ENCODE assay signal across 8 cellular contexts in the genomic region with DNA sequence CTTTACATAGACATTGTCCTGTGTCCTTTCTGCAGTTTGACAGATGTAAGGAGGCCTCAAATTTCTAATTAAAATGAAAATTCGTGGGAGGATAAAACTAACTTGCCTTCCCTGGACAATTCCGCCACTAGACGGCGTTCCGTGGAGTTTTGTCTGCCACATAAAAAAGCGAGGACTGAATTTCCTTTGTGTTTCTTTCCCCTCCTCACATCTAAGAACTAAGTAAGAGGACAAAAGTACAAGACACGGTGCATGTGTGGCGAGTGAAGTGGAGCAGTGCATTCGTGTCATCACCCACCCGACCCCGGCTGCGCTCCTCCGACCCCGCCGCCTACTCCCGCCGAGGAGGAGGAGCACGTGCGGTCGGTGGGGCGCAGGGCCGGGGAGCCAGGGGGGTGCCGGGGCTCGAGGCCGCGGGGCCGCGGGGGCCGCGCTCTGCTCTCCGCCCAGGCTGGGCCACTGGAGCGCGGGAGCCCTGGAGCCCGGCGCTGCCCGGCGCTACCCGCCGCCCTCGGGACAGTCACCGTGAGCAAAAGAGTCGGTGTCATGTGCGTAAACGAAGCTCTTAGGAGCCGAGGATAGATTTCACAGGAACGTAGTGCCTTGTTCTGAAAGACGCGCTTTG. TPM values are rescaled to one million over a fixed set of nuclear protein-coding genes. Genes with fewer than 3 reads are reported as not detected.
DNase-seq lines count a peak whose midpoint lies in the region; ATAC-seq and TF ChIP-seq lines count a peak whose summit lies in the region.

No MANE protein-coding gene starts in this region.

- CTCF ChIA-PET in GM10248 (lab: Yijun Ruan, JAX) (no interaction called here), activated B cell treated with CpG ODN at 0.5 μM for 24 hours (lab: Charles Lee) (no interaction called here)

- H3K4me1 ChIP-seq in psoas muscle (no peaks in the 10 kb centered on the region), aorta (ENCODE audit: control insufficient read depth in 1 of 2, insufficient read depth in 2 of 2, low read length in 2 of 2) (no peaks in the 10 kb centered on the region)

- POLR2A ChIA-PET in GM10248 (lab: Yijun Ruan, JAX): no interaction called here
- POLR2A ChIA-PET in activated B cell treated with CpG ODN at 0.5 μM for 24 hours (lab: Charles Lee): no interaction called here

- TF ChIP-seq CTCF in GM10248 (IDR thresholded peaks at IDR 0.05; ENCODE audit: control extremely low read depth, extremely low read depth, low read depth, missing control alignments) (no peak), activated B cell treated with CpG ODN at 0.5 μM for 24 hours (IDR thresholded peaks at IDR 0.05) (no peak), psoas muscle (IDR thresholded peaks at IDR 0.05) (peak; percentile 20)

- intact Hi-C loops in activated B cell treated with CpG ODN at 0.5 μM for 24 hours (cut with micrococcal nuclease) (loop anchor here (10.0 kb wide), 1 partner anchor 698 kb away; no protein-coding TSS in a partner anchor), psoas muscle (cut with DNase I) (no loop called here), aorta (cut with DNase I) (no loop called here)

- H3K27ac Mint-ChIP-seq in activated B cell treated with CpG ODN at 0.5 μM for 24 hours: no peak overlapping the region

- H3K9me3 ChIP-seq in psoas muscle (no peaks in the 10 kb centered on the region), aorta (ENCODE audit: control insufficient read depth, low read length) (peaks cover 1% of the 10 kb centered on the region)

- H3K27me3 ChIP-seq in psoas muscle (ENCODE audit: insufficient read depth in 3 of 3, low read length in 2 of 3) (peaks cover 12 to 88% (median 41%) of the 10 kb centered on the region in 3 donors), aorta (ENCODE audit: control insufficient read depth in 1 of 2, insufficient read depth in 2 of 2, low read length in 1 of 2) (peaks cover under 1 to 3% of the 10 kb centered on the region in 2 donors)

- H3K4me3 Mint-ChIP-seq in activated B cell treated with CpG ODN at 0.5 μM for 24 hours: peak overlapping the region; percentile 68

- H3K4me3 ChIP-seq in psoas muscle (peak overlapping the region; percentile 39), aorta (ENCODE audit: low read length in 2 of 2) (peak overlapping the region in 1 of 2 donors; percentile 4)

- no peaks in the 10 kb centered on the region for H3K36me3 Mint-ChIP-seq in activated B cell treated with CpG ODN at 0.5 μM for 24 hours (ENCODE audit: low read depth)

- no peaks in the 10 kb centered on the region for H3K36me3 ChIP-seq in psoas muscle (ENCODE audit: insufficient read depth in 1 of 2, low read depth in 1 of 2)
- no peaks in the 10 kb centered on the region for H3K36me3 ChIP-seq in aorta (ENCODE audit: control insufficient read depth in 1 of 2, insufficient read depth in 2 of 2, low read length in 1 of 2)

- H3K27me3 Mint-ChIP-seq in activated B cell treated with CpG ODN at 0.5 μM for 24 hours: peaks cover 63% of the 10 kb centered on the region

- no peak overlapping the region for H3K27ac ChIP-seq in psoas muscle
- no peak overlapping the region for H3K27ac ChIP-seq in aorta (ENCODE audit: low read depth in 1 of 2, low read length in 2 of 2)

- DNase-seq in GM10248 (ENCODE audit: extremely low spot score): peak; percentile 26
- DNase-seq in activated B cell treated with CpG ODN at 0.5 μM for 24 hours: no peak
- peak; percentile 14 for DNase-seq in fibroblast of gingiva (ENCODE audit: low read depth)
- DNase-seq in psoas muscle: no peak
- DNase-seq in aorta: no peak
- DNase-seq in iPS-NIHi7 (ENCODE audit: extremely low spot score): no peak
- DNase-seq in SW480 (ENCODE audit: low spot score): no peak

- WGBS in psoas muscle, 3 donors: 2 to 3% (median 2%) methylated on average over 47 to 48 of the region's 48 CpGs
- 6% methylated on average over 37 to 48 of the region's 48 CpGs for WGBS in aorta, 2 donors

- H3K9me3 Mint-ChIP-seq in activated B cell treated with CpG ODN at 0.5 μM for 24 hours: peaks cover 2% of the 10 kb centered on the region

- peaks cover 31% of the 10 kb centered on the region for H3K4me1 Mint-ChIP-seq in activated B cell treated with CpG ODN at 0.5 μM for 24 hours

- ATAC-seq in activated B cell treated with CpG ODN at 0.5 μM for 24 hours (ENCODE audit: low read depth) (no peak), psoas muscle (no peak), aorta (ENCODE audit: low FRiP score) (no peak), GM19467 (IDR thresholded peaks at IDR 0.05; ENCODE audit: unreplicated experiment) (no peak)

RNA-seq across cellular contexts. Expression of a gene that starts 10.8 kb away (rescaled TPM):
- total RNA-seq in activated B cell treated with CpG ODN at 0.5 μM for 24 hours (0.02 and 0.07 TPM in 2 replicates), psoas muscle (not detected), aorta (not detected)
- polyA plus RNA-seq in psoas muscle (under 1 TPM in 2 of 3 donors, not detected in 1; 0.01 to 0.12 TPM), aorta (not detected)

Comparison
In these comparisons a context has a peak if more than half of its experiments do, and no peak if none do; other contexts are left out.
1. DNase-seq: peak in GM10248 (single experiment) and fibroblast of gingiva (single experiment); none in activated B cell treated with CpG ODN at 0.5 μM for 24 hours (single experiment), psoas muscle (0 of 2), aorta (0 of 2), iPS-NIHi7 (single experiment) and SW480 (single experiment).